In genomic region chr1:205438213-205439158, GRCh38 we compare ENCODE assay signal across 9 cellular contexts. TPM values are rescaled to one million over a fixed set of nuclear protein-coding genes. Genes with fewer than 3 reads are reported as not detected.
DNase-seq lines count a peak whose midpoint lies in the region; ATAC-seq and TF ChIP-seq lines count a peak whose summit lies in the region.
"Had no signal": no experiment of that assay in that cellular context is flagged by ENCODE, and none has a peak within 500 bp of the region (broad histone marks: within the 10 kb centered on the region; RNA-seq: fewer than 3 reads in every experiment).

No MANE protein-coding gene starts in this region.

- peak overlapping the region; percentile 78; the same call in 1 of the 2 replicates for H3K4me2 ChIP-seq in OCI-LY7 (ENCODE audit: low read length)

- DNase-seq in AG10803 (ENCODE audit: low read depth) (peak; percentile 61), HEK293T (ENCODE audit: extremely low spot score) (peak; percentile 89), OCI-LY7 (ENCODE audit: low spot score) (peak; percentile 38), endothelial cell (ENCODE audit: low spot score) (peak; percentile 58), mucosa of gallbladder (ENCODE audit: low spot score) (peak; percentile 85)
- DNase-seq in stimulated activated CD4-positive, alpha-beta T cell treated with anti-CD3 and anti-CD28 coated beads, Interleukin-4, amount 100 ng/mL, for 1 hour, result no peak
- DNase-seq in activated CD4-positive, alpha-beta memory T cell treated with anti-CD3 and anti-CD28 coated beads for 36 hours, result no peak

- CTCF ChIA-PET in HEK293T (lab: Yijun Ruan, JAX) (interaction anchor here (0.6 to 1.5 kb wide), 16 partner anchors 7 to 204 kb away, joined by 3 to 11 read pairs (median 4); partner anchors contain the start of gene LEMD1), OCI-LY7 (lab: Charles Lee; ENCODE audit: unreplicated experiment) (interaction anchor here (0.6 kb wide), 1 partner anchor 47 kb away, joined by 4 read pairs; no protein-coding TSS in a partner anchor)
- CTCF ChIA-PET in activated CD4-positive, alpha-beta memory T cell treated with anti-CD3 and anti-CD28 coated beads for 36 hours (lab: Charles Lee), result interaction anchor here (5.3 to 8.4 kb wide), 2 partner anchors 7 to 46 kb away, joined by 50 to 51 read pairs; no protein-coding TSS in a partner anchor

- peaks cover 6% of the 10 kb centered on the region for H3K27me3 Mint-ChIP-seq in endothelial cell (ENCODE audit: unreplicated experiment)
- H3K27me3 Mint-ChIP-seq in activated CD4-positive, alpha-beta memory T cell treated with anti-CD3 and anti-CD28 coated beads for 36 hours, result peaks cover 14% of the 10 kb centered on the region

- H3K4me3 ChIP-seq in AG10803 (ENCODE audit: low read length) (no peak overlapping the region), OCI-LY7 (ENCODE audit: low read depth, low read length, poor library complexity, severe bottlenecking) (no peak overlapping the region)

- H3K79me2 ChIP-seq in OCI-LY7 (ENCODE audit: insufficient read depth, low read depth, low read length), result no peaks in the 10 kb centered on the region

- H3K4me1 Mint-ChIP-seq in endothelial cell (ENCODE audit: unreplicated experiment), result peaks cover 37% of the 10 kb centered on the region
- H3K4me1 Mint-ChIP-seq in activated CD4-positive, alpha-beta memory T cell treated with anti-CD3 and anti-CD28 coated beads for 36 hours (ENCODE audit: low read depth), result peaks cover 20% of the 10 kb centered on the region

- TF ChIP-seq CTCF in AG10803 (conservative IDR thresholded peaks at IDR 0.05; ENCODE audit: low read length), result peak; percentile 66
- peak; percentile 64 for TF ChIP-seq CTCF in OCI-LY7 (conservative IDR thresholded peaks at IDR 0.05; ENCODE audit: low read length)
- peak; percentile 45 for TF ChIP-seq CTCF in endothelial cell (IDR thresholded peaks at IDR 0.05; ENCODE audit: unreplicated experiment)

- H3K27ac Mint-ChIP-seq in endothelial cell (ENCODE audit: unreplicated experiment), result no peak overlapping the region
- H3K27ac Mint-ChIP-seq in activated CD4-positive, alpha-beta memory T cell treated with anti-CD3 and anti-CD28 coated beads for 36 hours, result no peak overlapping the region

- no peaks in the 10 kb centered on the region for H4K20me1 ChIP-seq in OCI-LY7 (ENCODE audit: insufficient read depth, low read length)

- no peak overlapping the region for H2AFZ ChIP-seq in OCI-LY7 (ENCODE audit: low read length)

- no peaks in the 10 kb centered on the region for H3K9me3 Mint-ChIP-seq in endothelial cell (ENCODE audit: unreplicated experiment)
- H3K9me3 Mint-ChIP-seq in activated CD4-positive, alpha-beta memory T cell treated with anti-CD3 and anti-CD28 coated beads for 36 hours, result no peaks in the 10 kb centered on the region

- H3K9me2 ChIP-seq in OCI-LY7 (ENCODE audit: insufficient read depth, low read length), result no peaks in the 10 kb centered on the region

- no peak for ATAC-seq in GM19023 (IDR thresholded peaks at IDR 0.05; ENCODE audit: unreplicated experiment)

- no peaks in the 10 kb centered on the region for H3K9me3 ChIP-seq in OCI-LY7 (ENCODE audit: low read length)

- peaks cover 79% of the 10 kb centered on the region for H3K4me1 ChIP-seq in OCI-LY7 (ENCODE audit: insufficient read depth, low read length, poor library complexity, severe bottlenecking)

- no peak overlapping the region for H3K4me3 Mint-ChIP-seq in endothelial cell (ENCODE audit: unreplicated experiment)
- no peak overlapping the region for H3K4me3 Mint-ChIP-seq in activated CD4-positive, alpha-beta memory T cell treated with anti-CD3 and anti-CD28 coated beads for 36 hours

- POLR2A ChIA-PET in HEK293T (lab: Yijun Ruan, JAX) (interaction anchor here (0.6 kb wide), 1 partner anchor 252 kb away, joined by 3 read pairs; no protein-coding TSS in a partner anchor), OCI-LY7 (lab: Charles Lee) (interaction anchor here (1.1 to 1.5 kb wide), 2 partner anchors 10 to 12 kb away, joined by 3 to 4 read pairs; no protein-coding TSS in a partner anchor)
- POLR2A ChIA-PET in activated CD4-positive, alpha-beta memory T cell treated with anti-CD3 and anti-CD28 coated beads for 36 hours (lab: Charles Lee), result no interaction called here

- BruUV-seq in OCI-LY7 (replicated peaks; lab: Mats Ljungman, UMichigan), result no TSS peak

- H3K36me3 ChIP-seq in OCI-LY7 (ENCODE audit: insufficient read depth, low read length), result no peaks in the 10 kb centered on the region

- intact Hi-C loops in OCI-LY7 (cut with micrococcal nuclease; ENCODE audit: unreplicated experiment), result no loop called here
- intact Hi-C loops in activated CD4-positive, alpha-beta memory T cell treated with anti-CD3 and anti-CD28 coated beads for 36 hours (cut with micrococcal nuclease), result no loop called here

- no peak overlapping the region for H3K27ac ChIP-seq in OCI-LY7 (ENCODE audit: low read depth, low read length, poor library complexity, severe bottlenecking)
- H3K27ac ChIP-seq: epithelial cell of prostate had no signal

- H3K36me3 Mint-ChIP-seq in endothelial cell (ENCODE audit: low read depth, unreplicated experiment), result no peaks in the 10 kb centered on the region
- no peaks in the 10 kb centered on the region for H3K36me3 Mint-ChIP-seq in activated CD4-positive, alpha-beta memory T cell treated with anti-CD3 and anti-CD28 coated beads for 36 hours

TF ChIP-seq in HEK293T, 16 proteins besides CTCF, POLR2A, EP300 and RAD21:
- TF ChIP-seq LEF1 (IDR thresholded peaks at IDR 0.05; ENCODE audit: borderline replicate concordance), result no peak
TF ChIP-seq in HEK293T: peak in this region for 0.

RNA-seq across cellular contexts. Expression of gene LEMD1, which starts 16.6 kb away (rescaled TPM):
- 0.44 and 0.57 TPM in 2 replicates for total RNA-seq in OCI-LY7 (2014; rRNA removed; shearing (Covaris generic))
- 0.63 TPM in 1 of 2 replicates, not detected in the other for total RNA-seq in OCI-LY7 (2022)
- 3.0 TPM for total RNA-seq in endothelial cell (ENCODE audit: unreplicated experiment)
- 1.0 TPM for total RNA-seq in mucosa of gallbladder
- 1 to 10 TPM; 2.2 to 2.5 TPM for total RNA-seq in activated CD4-positive, alpha-beta memory T cell treated with anti-CD3 and anti-CD28 coated beads for 36 hours

RNA-seq across cellular contexts. Expression of gene BLACAT1, which starts 17.4 kb away (rescaled TPM):
- total RNA-seq in OCI-LY7 (2014; rRNA removed; shearing (Covaris generic)), result 0.19 TPM in 1 of 2 replicates, not detected in the other
- total RNA-seq in OCI-LY7 (2022) (0.29 and 0.48 TPM in 2 replicates), endothelial cell (ENCODE audit: unreplicated experiment) (2.2 TPM), mucosa of gallbladder (0.81 TPM)
- 1 to 10 TPM in 1 of 2 experiments, under 1 TPM in 1; 0.90 to 1.2 TPM for total RNA-seq in activated CD4-positive, alpha-beta memory T cell treated with anti-CD3 and anti-CD28 coated beads for 36 hours

Comparison
In these comparisons a context has a peak if more than half of its experiments do, and no peak if none do; other contexts are left out.
1. DNase-seq: peak in AG10803 (single experiment), HEK293T (single experiment), OCI-LY7 (single experiment), endothelial cell (single experiment) and mucosa of gallbladder (single experiment); none in stimulated activated CD4-positive, alpha-beta T cell treated with anti-CD3 and anti-CD28 coated beads, Interleukin-4, amount 100 ng/mL, for 1 hour (single experiment) and activated CD4-positive, alpha-beta memory T cell treated with anti-CD3 and anti-CD28 coated beads for 36 hours (single experiment).
2. Peak in every context shown above with its lines, with median percentiles within 50 percentile points of each other: CTCF ChIP-seq.